8 cellular contexts compared by ENCODE assay signal in genomic region chr5:93078082-93079038, GRCh38.
A peak's percentile ranks its signal among the peaks of the same experiment; 100 is the strongest.
DNase-seq lines count a peak whose midpoint lies in the region; ATAC-seq and TF ChIP-seq lines count a peak whose summit lies in the region.

No MANE protein-coding gene starts in this region.

- H3K27me3 ChIP-seq in ovary = no peaks in the 10 kb centered on the region
- H3K27me3 ChIP-seq in endodermal cell (ENCODE audit: control insufficient read depth, insufficient read depth, low read length, poor library complexity, severe bottlenecking) = no peaks in the 10 kb centered on the region

- H3K27ac Mint-ChIP-seq in activated naive CD8-positive, alpha-beta T cell = peak overlapping the region; percentile 4
- no peak overlapping the region for H3K27ac Mint-ChIP-seq in activated naive CD8-positive, alpha-beta T cell treated with anti-CD3 and anti-CD28 coated beads for 36 hours
- no peak overlapping the region for H3K27ac Mint-ChIP-seq in endodermal cell

- no peak for TF ChIP-seq POLR2A in ovary (IDR thresholded peaks at IDR 0.05)

- no peaks in the 10 kb centered on the region for H3K36me3 Mint-ChIP-seq in activated naive CD8-positive, alpha-beta T cell
- no peaks in the 10 kb centered on the region for H3K36me3 Mint-ChIP-seq in activated naive CD8-positive, alpha-beta T cell treated with anti-CD3 and anti-CD28 coated beads for 36 hours
- no peaks in the 10 kb centered on the region for H3K36me3 Mint-ChIP-seq in endodermal cell (ENCODE audit: low read depth)

- H3K4me3 ChIP-seq in fibroblast of mammary gland (ENCODE audit: control insufficient read depth, low read depth, low read length) = peak overlapping the region; percentile 6
- H3K4me3 ChIP-seq in ovary = no peak overlapping the region
- H3K4me3 ChIP-seq in endodermal cell (ENCODE audit: low read length) = no peak overlapping the region

- peak; percentile 59 for ATAC-seq in HG03060 (IDR thresholded peaks at IDR 0.05; ENCODE audit: low read depth, unreplicated experiment)

- H3K4me1 Mint-ChIP-seq in activated naive CD8-positive, alpha-beta T cell (ENCODE audit: low read depth) = no peaks in the 10 kb centered on the region
- H3K4me1 Mint-ChIP-seq in activated naive CD8-positive, alpha-beta T cell treated with anti-CD3 and anti-CD28 coated beads for 36 hours = no peaks in the 10 kb centered on the region
- H3K4me1 Mint-ChIP-seq in endodermal cell = no peaks in the 10 kb centered on the region

- TF ChIP-seq CTCF in fibroblast of mammary gland (conservative IDR thresholded peaks at IDR 0.05; ENCODE audit: control insufficient read depth, insufficient read depth, low read depth, low read length) (no peak), ovary (IDR thresholded peaks at IDR 0.05) (no peak), endodermal cell (conservative IDR thresholded peaks at IDR 0.05) (no peak)

- H3K27ac ChIP-seq in ovary (no peak overlapping the region), endodermal cell (ENCODE audit: low read depth, low read length) (no peak overlapping the region)

- no peak overlapping the region for H3K9ac ChIP-seq in endodermal cell (ENCODE audit: extremely low read depth, low read length, poor library complexity, severe bottlenecking)

- H3K9me3 ChIP-seq in ovary (no peaks in the 10 kb centered on the region), endodermal cell (ENCODE audit: control insufficient read depth, low read length) (no peaks in the 10 kb centered on the region)

- no peak for DNase-seq in activated naive CD8-positive, alpha-beta T cell treated with anti-CD3 and anti-CD28 coated beads for 36 hours
- DNase-seq in RPMI7951 (ENCODE audit: low read depth) (peak; percentile 99), fibroblast of mammary gland (ENCODE audit: low read depth) (peak; percentile 91), ovary (peak in 4 of 5 donors; percentile 21 to 29 (median 22)), NCI-H2029 treated with DMSO at 0.1 percent for 48 hours (lab: John Stamatoyannopoulos, UW) (no peak), endodermal cell (no peak)

- no peak for TF ChIP-seq EP300 in ovary (IDR thresholded peaks at IDR 0.05)

- intact Hi-C loops in ovary (cut with DNase I) = no loop called here

- peaks cover 4% of the 10 kb centered on the region for H3K4me1 ChIP-seq in ovary (ENCODE audit: insufficient read depth)
- H3K4me1 ChIP-seq in endodermal cell (ENCODE audit: control insufficient read depth, insufficient read depth, low read length) = no peaks in the 10 kb centered on the region

- H3K36me3 ChIP-seq in ovary (no peaks in the 10 kb centered on the region), endodermal cell (ENCODE audit: control insufficient read depth, insufficient read depth, low read length) (no peaks in the 10 kb centered on the region)

- no peak overlapping the region for H3K4me3 Mint-ChIP-seq in activated naive CD8-positive, alpha-beta T cell
- H3K4me3 Mint-ChIP-seq in activated naive CD8-positive, alpha-beta T cell treated with anti-CD3 and anti-CD28 coated beads for 36 hours = no peak overlapping the region
- no peak overlapping the region for H3K4me3 Mint-ChIP-seq in endodermal cell

- H3K9me3 Mint-ChIP-seq in activated naive CD8-positive, alpha-beta T cell (ENCODE audit: low read depth) = no peaks in the 10 kb centered on the region
- no peaks in the 10 kb centered on the region for H3K9me3 Mint-ChIP-seq in activated naive CD8-positive, alpha-beta T cell treated with anti-CD3 and anti-CD28 coated beads for 36 hours
- no peaks in the 10 kb centered on the region for H3K9me3 Mint-ChIP-seq in endodermal cell

- 10 to 18% (median 10%) methylated on average over 11 of the region's 11 CpGs for WGBS in ovary, 3 donors
- 83 to 85% methylated on average over 2 to 10 of the region's 11 CpGs for WGBS in endodermal cell (ENCODE audit: insufficient coverage in 1 of 2, insufficient read length in 1 of 2), 2 experiments

- no peaks in the 10 kb centered on the region for H3K27me3 Mint-ChIP-seq in activated naive CD8-positive, alpha-beta T cell
- no peaks in the 10 kb centered on the region for H3K27me3 Mint-ChIP-seq in activated naive CD8-positive, alpha-beta T cell treated with anti-CD3 and anti-CD28 coated beads for 36 hours
- H3K27me3 Mint-ChIP-seq in endodermal cell (ENCODE audit: insufficient read depth) = no peaks in the 10 kb centered on the region

Comparison
In these comparisons a context has a peak if more than half of its experiments do, and no peak if none do; other contexts are left out.
1. DNase-seq: peak in RPMI7951 (single experiment), fibroblast of mammary gland (single experiment) and ovary (4 of 5); none in activated naive CD8-positive, alpha-beta T cell treated with anti-CD3 and anti-CD28 coated beads for 36 hours (single experiment), NCI-H2029 treated with DMSO at 0.1 percent for 48 hours (single experiment) and endodermal cell (single experiment).